Comparison of ENCODE assay signal across 10 cellular contexts in genomic region chr6:31689249-31690110, GRCh38. TPM values are rescaled to one million over a fixed set of nuclear protein-coding genes. Genes with fewer than 3 reads are reported as not detected.
DNase-seq lines count a peak whose midpoint lies in the region; ATAC-seq and TF ChIP-seq lines count a peak whose summit lies in the region.
"Had no signal": no experiment of that assay in that cellular context is flagged by ENCODE, and none has a peak within 500 bp of the region (broad histone marks: within the 10 kb centered on the region; RNA-seq: fewer than 3 reads in every experiment).

No MANE protein-coding gene starts in this region.

- H2AFZ ChIP-seq in SU-DHL-6 (ENCODE audit: low read depth, low read length, severe bottlenecking), result no peak overlapping the region

- H4K20me1 ChIP-seq in SU-DHL-6 (ENCODE audit: low read depth, low read length), result no peaks in the 10 kb centered on the region

- H3K9ac ChIP-seq in SU-DHL-6 (ENCODE audit: low read length), result no peak overlapping the region

- H3K4me1 ChIP-seq in left ventricle myocardium inferior, result no peaks in the 10 kb centered on the region
- no peaks in the 10 kb centered on the region for H3K4me1 ChIP-seq in foreskin keratinocyte

- H3K4me3 ChIP-seq in left ventricle myocardium inferior (no peak overlapping the region), SU-DHL-6 (ENCODE audit: insufficient read depth, low read length, poor library complexity, severe bottlenecking) (no peak overlapping the region)

- DNase-seq in left ventricle myocardium inferior (no peak), Right ventricle myocardium inferior (ENCODE audit: missing footprints) (no peak), foreskin keratinocyte (no peak), type B pancreatic cell (ENCODE audit: extremely low spot score, unreplicated experiment) (no peak)
- no peak for DNase-seq in effector CD8-positive, alpha-beta T cell (lab: John Stamatoyannopoulos, UW)
- DNase-seq: DMS79, NCI-H82 had no signal

- intact Hi-C loops in left ventricle myocardium inferior (cut with micrococcal nuclease) (no loop called here), Right ventricle myocardium inferior (cut with DNase I) (loop anchor here (10.0 kb wide), 1 partner anchor 175 kb away; the partner anchor contains the start of gene NEU1)

- no peaks in the 10 kb centered on the region for H3K9me3 ChIP-seq in left ventricle myocardium inferior (replicated peaks)
- no peaks in the 10 kb centered on the region for H3K9me3 ChIP-seq in SU-DHL-6 (ENCODE audit: insufficient read depth, low read length)

- no peak overlapping the region for H3K4me2 ChIP-seq in SU-DHL-6 (ENCODE audit: low read depth, low read length, poor library complexity, severe bottlenecking)

- peaks cover 92% of the 10 kb centered on the region for H3K36me3 ChIP-seq in left ventricle myocardium inferior
- no peaks in the 10 kb centered on the region for H3K36me3 ChIP-seq in SU-DHL-6 (ENCODE audit: low read length)

- peak; percentile 26 for TF ChIP-seq CTCF in left ventricle myocardium inferior (IDR thresholded peaks at IDR 0.05; ENCODE audit: borderline replicate concordance)
- peak; percentile 71 for TF ChIP-seq CTCF in SU-DHL-6 (IDR thresholded peaks at IDR 0.05; ENCODE audit: insufficient read depth, low read length, poor library complexity, severe bottlenecking)
- peak; percentile 50 for TF ChIP-seq CTCF in foreskin keratinocyte (conservative IDR thresholded peaks at IDR 0.05)
- peak; percentile 57 for TF ChIP-seq CTCF in type B pancreatic cell (conservative IDR thresholded peaks at IDR 0.05)

- ATAC-seq in Right ventricle myocardium inferior (no peak), foreskin keratinocyte (no peak), GM21526 (IDR thresholded peaks at IDR 0.05; ENCODE audit: low FRiP score, unreplicated experiment) (no peak), GM21529 (IDR thresholded peaks at IDR 0.05; ENCODE audit: unreplicated experiment) (no peak)

- H3K36me3 Mint-ChIP-seq in type B pancreatic cell, result peaks cover 13% of the 10 kb centered on the region

- no peaks in the 10 kb centered on the region for H3K4me1 Mint-ChIP-seq in type B pancreatic cell (ENCODE audit: unreplicated experiment)

- H3F3A ChIP-seq in SU-DHL-6 (ENCODE audit: insufficient read depth), result no peaks in the 10 kb centered on the region

- no peaks in the 10 kb centered on the region for H3K9me3 Mint-ChIP-seq in type B pancreatic cell

- H3K27ac ChIP-seq in left ventricle myocardium inferior (replicated peaks) (no peak overlapping the region), SU-DHL-6 (ENCODE audit: low read depth, low read length) (no peak overlapping the region), foreskin keratinocyte (no peak overlapping the region)

- no peak overlapping the region for H3K4me3 Mint-ChIP-seq in type B pancreatic cell

- H3K27ac Mint-ChIP-seq in type B pancreatic cell, result peak overlapping the region; percentile 90

- H3K27me3 ChIP-seq in left ventricle myocardium inferior (ENCODE audit: low read depth) (no peaks in the 10 kb centered on the region), SU-DHL-6 (ENCODE audit: low read length) (no peaks in the 10 kb centered on the region), foreskin keratinocyte (no peaks in the 10 kb centered on the region)

- H3K27me3 Mint-ChIP-seq in type B pancreatic cell, result no peaks in the 10 kb centered on the region

- H3K79me2 ChIP-seq in SU-DHL-6 (ENCODE audit: insufficient read depth, low read length), result no peaks in the 10 kb centered on the region

- no peaks in the 10 kb centered on the region for H3K9me2 ChIP-seq in SU-DHL-6 (replicated peaks; ENCODE audit: insufficient read depth, low read length)

RNA-seq across cellular contexts. Expression of gene LY6G5C, which starts 8.6 kb away (rescaled TPM):
- 1.5 TPM for total RNA-seq in left ventricle myocardium inferior
- 1.5 TPM for total RNA-seq in Right ventricle myocardium inferior
- 0.53 and 1.1 TPM in 2 replicates for total RNA-seq in foreskin keratinocyte
- polyA plus RNA-seq in foreskin keratinocyte, result 1.5 and 1.8 TPM in 2 replicates
- total RNA-seq in type B pancreatic cell (ENCODE audit: low replicate concordance), result 2.0 and 2.3 TPM in 2 replicates

RNA-seq across cellular contexts. Expression of gene ABHD16A, which starts 13.6 kb away (rescaled TPM):
- total RNA-seq in left ventricle myocardium inferior, result 29.6 TPM
- total RNA-seq in Right ventricle myocardium inferior, result 26.9 TPM
- total RNA-seq in foreskin keratinocyte, result 23.0 and 25.0 TPM in 2 replicates
- 20.8 and 22.4 TPM in 2 replicates for polyA plus RNA-seq in foreskin keratinocyte
- total RNA-seq in type B pancreatic cell (ENCODE audit: low replicate concordance), result 80.9 and 91.3 TPM in 2 replicates

RNA-seq across cellular contexts. Expression of gene LY6G6F, which starts 17.2 kb away (rescaled TPM):
- not detected for total RNA-seq in left ventricle myocardium inferior
- total RNA-seq in Right ventricle myocardium inferior, result not detected
- not detected in 2 replicates for total RNA-seq in foreskin keratinocyte
- polyA plus RNA-seq in foreskin keratinocyte, result not detected in 2 replicates
- total RNA-seq in type B pancreatic cell (ENCODE audit: low replicate concordance), result not detected in 2 replicates

RNA-seq across cellular contexts. Expression of gene LY6G5B, which starts 19.7 kb away (rescaled TPM):
- total RNA-seq in left ventricle myocardium inferior (4.4 TPM), Right ventricle myocardium inferior (3.9 TPM), foreskin keratinocyte (4.3 and 4.8 TPM in 2 replicates), type B pancreatic cell (ENCODE audit: low replicate concordance) (13.9 and 22.0 TPM in 2 replicates)
- polyA plus RNA-seq in foreskin keratinocyte, result 3.2 TPM in 2 replicates

RNA-seq across cellular contexts. Expression of gene CSNK2B, which starts 23.6 kb away (rescaled TPM):
- 105 TPM for total RNA-seq in left ventricle myocardium inferior
- 97.3 TPM for total RNA-seq in Right ventricle myocardium inferior
- 201 and 203 TPM in 2 replicates for total RNA-seq in foreskin keratinocyte
- polyA plus RNA-seq in foreskin keratinocyte, result 295 and 298 TPM in 2 replicates
- 142 and 175 TPM in 2 replicates for total RNA-seq in type B pancreatic cell (ENCODE audit: low replicate concordance)
